ENCODE assay signal across 1 cellular context in the genomic region with DNA sequence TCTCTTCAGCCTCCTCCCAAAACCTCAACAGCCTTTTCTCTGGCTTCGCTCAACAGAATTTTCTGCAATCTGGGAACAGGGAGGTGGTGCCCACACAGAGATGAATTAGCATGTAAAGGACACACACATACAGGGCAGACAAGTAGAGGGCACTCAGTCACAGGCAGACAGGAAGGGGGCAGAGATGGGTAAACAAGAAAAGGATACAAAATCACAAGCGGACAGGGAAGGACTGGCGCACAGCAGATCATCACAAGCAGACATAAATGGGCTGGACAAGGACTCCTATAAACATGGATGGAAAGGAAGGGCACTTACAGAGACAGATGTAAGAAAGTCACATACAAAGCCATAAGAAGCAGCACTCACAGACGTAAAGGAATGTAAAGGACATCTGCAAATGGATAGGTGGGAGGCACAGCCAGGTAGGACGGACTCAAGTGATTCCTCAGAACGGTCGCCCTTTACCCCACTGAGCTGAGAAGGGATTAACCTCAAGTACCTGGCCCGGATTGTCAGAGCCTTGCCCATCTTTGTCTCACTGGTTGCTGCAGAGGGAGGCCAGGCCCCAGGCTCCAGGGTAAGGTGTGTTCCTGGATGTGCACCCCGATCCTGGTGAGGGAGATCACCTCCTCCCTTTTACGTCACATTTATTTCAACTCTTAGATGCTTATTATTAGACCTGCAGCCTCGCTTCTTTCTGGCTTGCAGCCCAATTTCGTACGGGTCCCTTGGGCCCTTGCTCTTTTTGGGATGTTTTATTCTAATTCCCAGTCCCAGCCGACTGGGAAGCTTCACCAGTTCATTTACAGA.
A peak's percentile ranks its signal among the peaks of the same experiment; 100 is the strongest.
TF ChIP-seq lines count a peak whose summit lies in the region.

No MANE protein-coding gene starts in this region.

TF ChIP-seq in HEK293, 187 proteins besides CTCF, POLR2A, EP300 and RAD21 (continued from another document):
- TF ChIP-seq, protein P1, sequence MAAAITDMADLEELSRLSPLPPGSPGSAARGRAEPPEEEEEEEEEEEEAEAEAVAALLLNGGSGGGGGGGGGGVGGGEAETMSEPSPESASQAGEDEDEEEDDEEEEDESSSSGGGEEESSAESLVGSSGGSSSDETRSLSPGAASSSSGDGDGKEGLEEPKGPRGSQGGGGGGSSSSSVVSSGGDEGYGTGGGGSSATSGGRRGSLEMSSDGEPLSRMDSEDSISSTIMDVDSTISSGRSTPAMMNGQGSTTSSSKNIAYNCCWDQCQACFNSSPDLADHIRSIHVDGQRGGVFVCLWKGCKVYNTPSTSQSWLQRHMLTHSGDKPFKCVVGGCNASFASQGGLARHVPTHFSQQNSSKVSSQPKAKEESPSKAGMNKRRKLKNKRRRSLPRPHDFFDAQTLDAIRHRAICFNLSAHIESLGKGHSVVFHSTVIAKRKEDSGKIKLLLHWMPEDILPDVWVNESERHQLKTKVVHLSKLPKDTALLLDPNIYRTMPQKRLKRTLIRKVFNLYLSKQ (tag by site-specific recombination; IDR thresholded peaks at IDR 0.05; ENCODE audit: borderline replicate concordance): no peak
- TF ChIP-seq ZNF621 (tag by site-specific recombination; IDR thresholded peaks at IDR 0.05) (no peak), ZNF239 (tag by site-specific recombination; IDR thresholded peaks at IDR 0.05) (no peak), ZNF510 (tag by site-specific recombination; IDR thresholded peaks at IDR 0.05; ENCODE audit: insufficient replicate concordance) (no peak), GFI1B (tag by site-specific recombination; IDR thresholded peaks at IDR 0.05) (no peak), ZNF223 (tag by site-specific recombination; IDR thresholded peaks at IDR 0.05) (no peak), ZNF274 (IDR thresholded peaks at IDR 0.05; ENCODE audit: low read length) (no peak), ZNF274 (tag by site-specific recombination; IDR thresholded peaks at IDR 0.05; ENCODE audit: borderline replicate concordance) (no peak), ZNF416 (tag by site-specific recombination; IDR thresholded peaks at IDR 0.05) (no peak), ZNF169 (tag by site-specific recombination; IDR thresholded peaks at IDR 0.05) (no peak), ZNF555 (tag by site-specific recombination; conservative IDR thresholded peaks at IDR 0.05) (no peak), ZBTB21 (tag by site-specific recombination; IDR thresholded peaks at IDR 0.05) (0 out of 2 replicates have a peak, but pooled peaks have one; percentile 55), HOXD13 (CRISPR knock-in tag; IDR thresholded peaks at IDR 0.05; ENCODE audit: borderline replicate concordance) (no peak), ZNF140 (tag by site-specific recombination; IDR thresholded peaks at IDR 0.05) (no peak), TCF7L2 (IDR thresholded peaks at IDR 0.05; ENCODE audit: borderline replicate concordance, low read depth, low read length) (no peak), ZNF629 (tag by site-specific recombination; IDR thresholded peaks at IDR 0.05) (0 out of 2 replicates have a peak, but pooled peaks have one; percentile 53), ZBTB17 (tag by site-specific recombination; IDR thresholded peaks at IDR 0.05) (peak; percentile 76), ZNF600 (tag by site-specific recombination; IDR thresholded peaks at IDR 0.05) (peak; percentile 50)
- TF ChIP-seq, protein P2, sequence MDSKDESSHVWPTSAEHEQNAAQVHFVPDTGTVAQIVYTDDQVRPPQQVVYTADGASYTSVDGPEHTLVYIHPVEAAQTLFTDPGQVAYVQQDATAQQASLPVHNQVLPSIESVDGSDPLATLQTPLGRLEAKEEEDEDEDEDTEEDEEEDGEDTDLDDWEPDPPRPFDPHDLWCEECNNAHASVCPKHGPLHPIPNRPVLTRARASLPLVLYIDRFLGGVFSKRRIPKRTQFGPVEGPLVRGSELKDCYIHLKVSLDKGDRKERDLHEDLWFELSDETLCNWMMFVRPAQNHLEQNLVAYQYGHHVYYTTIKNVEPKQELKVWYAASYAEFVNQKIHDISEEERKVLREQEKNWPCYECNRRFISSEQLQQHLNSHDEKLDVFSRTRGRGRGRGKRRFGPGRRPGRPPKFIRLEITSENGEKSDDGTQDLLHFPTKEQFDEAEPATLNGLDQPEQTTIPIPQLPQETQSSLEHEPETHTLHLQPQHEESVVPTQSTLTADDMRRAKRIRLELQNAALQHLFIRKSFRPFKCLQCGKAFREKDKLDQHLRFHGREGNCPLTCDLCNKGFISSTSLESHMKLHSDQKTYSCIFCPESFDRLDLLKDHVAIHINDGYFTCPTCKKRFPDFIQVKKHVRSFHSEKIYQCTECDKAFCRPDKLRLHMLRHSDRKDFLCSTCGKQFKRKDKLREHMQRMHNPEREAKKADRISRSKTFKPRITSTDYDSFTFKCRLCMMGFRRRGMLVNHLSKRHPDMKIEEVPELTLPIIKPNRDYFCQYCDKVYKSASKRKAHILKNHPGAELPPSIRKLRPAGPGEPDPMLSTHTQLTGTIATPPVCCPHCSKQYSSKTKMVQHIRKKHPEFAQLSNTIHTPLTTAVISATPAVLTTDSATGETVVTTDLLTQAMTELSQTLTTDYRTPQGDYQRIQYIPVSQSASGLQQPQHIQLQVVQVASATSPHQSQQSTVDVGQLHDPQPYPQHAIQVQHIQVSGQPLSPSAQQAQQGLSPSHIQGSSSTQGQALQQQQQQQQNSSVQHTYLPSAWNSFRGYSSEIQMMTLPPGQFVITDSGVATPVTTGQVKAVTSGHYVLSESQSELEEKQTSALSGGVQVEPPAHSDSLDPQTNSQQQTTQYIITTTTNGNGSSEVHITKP (tag by site-specific recombination; IDR thresholded peaks at IDR 0.05): peak; percentile 62
- TF ChIP-seq, protein P3, sequence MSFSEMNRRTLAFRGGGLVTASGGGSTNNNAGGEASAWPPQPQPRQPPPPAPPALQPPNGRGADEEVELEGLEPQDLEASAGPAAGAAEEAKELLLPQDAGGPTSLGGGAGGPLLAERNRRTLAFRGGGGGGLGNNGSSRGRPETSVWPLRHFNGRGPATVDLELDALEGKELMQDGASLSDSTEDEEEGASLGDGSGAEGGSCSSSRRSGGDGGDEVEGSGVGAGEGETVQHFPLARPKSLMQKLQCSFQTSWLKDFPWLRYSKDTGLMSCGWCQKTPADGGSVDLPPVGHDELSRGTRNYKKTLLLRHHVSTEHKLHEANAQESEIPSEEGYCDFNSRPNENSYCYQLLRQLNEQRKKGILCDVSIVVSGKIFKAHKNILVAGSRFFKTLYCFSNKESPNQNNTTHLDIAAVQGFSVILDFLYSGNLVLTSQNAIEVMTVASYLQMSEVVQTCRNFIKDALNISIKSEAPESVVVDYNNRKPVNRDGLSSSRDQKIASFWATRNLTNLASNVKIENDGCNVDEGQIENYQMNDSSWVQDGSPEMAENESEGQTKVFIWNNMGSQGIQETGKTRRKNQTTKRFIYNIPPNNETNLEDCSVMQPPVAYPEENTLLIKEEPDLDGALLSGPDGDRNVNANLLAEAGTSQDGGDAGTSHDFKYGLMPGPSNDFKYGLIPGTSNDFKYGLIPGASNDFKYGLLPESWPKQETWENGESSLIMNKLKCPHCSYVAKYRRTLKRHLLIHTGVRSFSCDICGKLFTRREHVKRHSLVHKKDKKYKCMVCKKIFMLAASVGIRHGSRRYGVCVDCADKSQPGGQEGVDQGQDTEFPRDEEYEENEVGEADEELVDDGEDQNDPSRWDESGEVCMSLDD (tag by site-specific recombination; IDR thresholded peaks at IDR 0.05): peak; percentile 48; the same call in 1 of the 2 replicates
